Comparison of ENCODE assay signal across 20 cellular contexts in genomic region chr18:76994086-76994654, GRCh38.
"Had no signal": no experiment of that assay in that cellular context is flagged by ENCODE, and none has a peak within 500 bp of the region (broad histone marks: within the 10 kb centered on the region; RNA-seq: fewer than 3 reads in every experiment).

No MANE protein-coding gene starts in this region.

- ATAC-seq: activated CD4-positive, alpha-beta T cell treated with anti-CD3 and anti-CD28 coated beads for 36 hours; activated T-cell treated with anti-CD3 and anti-CD28 coated beads, Interleukin-2, amount 50 U/mL, for 4 hours; body of pancreas; lower lobe of right lung had no signal

- H3K27me3 Mint-ChIP-seq: activated CD4-positive, alpha-beta memory T cell treated with anti-CD3 and anti-CD28 coated beads for 36 hours; activated CD4-positive, alpha-beta T cell treated with anti-CD3 and anti-CD28 coated beads for 36 hours; type B pancreatic cell had no signal

- H3K27ac Mint-ChIP-seq: activated CD4-positive, alpha-beta memory T cell treated with anti-CD3 and anti-CD28 coated beads for 36 hours; activated CD4-positive, alpha-beta T cell treated with anti-CD3 and anti-CD28 coated beads for 36 hours; activated naive CD8-positive, alpha-beta T cell; mesothelial cell of epicardium; T-helper 1 cell treated with Interleukin-12 subunit alpha and Interleukin-12 subunit beta and Interleukin-4 antibody, amounts not matched to agents 30 μg/mL and 1 μg/mL, for 36 hours; type B pancreatic cell had no signal

- DNase-seq: activated CD4-positive, alpha-beta memory T cell treated with anti-CD3 and anti-CD28 coated beads for 36 hours; activated CD4-positive, alpha-beta T cell treated with anti-CD3 and anti-CD28 coated beads for 36 hours; activated gamma-delta T cell treated with Interleukin-2 at 50 U/mL for 16 hours; activated T-cell treated with anti-CD3 and anti-CD28 coated beads, Interleukin-2, amount 50 U/mL, for 4 hours; amygdala; caudate nucleus; cortex of kidney; effector CD4-positive, alpha-beta T cell; esophagus squamous epithelium; foreskin fibroblast; glutamatergic neuron; kidney glomerular epithelial cell; substantia nigra had no signal

- H3K9me3 ChIP-seq: body of pancreas, esophagus squamous epithelium, lower lobe of right lung, prostate gland had no signal

- H3K36me3 Mint-ChIP-seq: activated CD4-positive, alpha-beta memory T cell treated with anti-CD3 and anti-CD28 coated beads for 36 hours; activated naive CD8-positive, alpha-beta T cell; mesothelial cell of epicardium had no signal

- H3K4me3 Mint-ChIP-seq: activated CD4-positive, alpha-beta memory T cell treated with anti-CD3 and anti-CD28 coated beads for 36 hours; activated CD4-positive, alpha-beta T cell treated with anti-CD3 and anti-CD28 coated beads for 36 hours; activated naive CD8-positive, alpha-beta T cell; activated T-cell treated with anti-CD3 and anti-CD28 coated beads, Interleukin-2, amount 50 U/mL, for 4 hours; mesothelial cell of epicardium; T-helper 1 cell treated with Interleukin-12 subunit alpha and Interleukin-12 subunit beta and Interleukin-4 antibody, amounts not matched to agents 30 μg/mL and 1 μg/mL, for 36 hours; type B pancreatic cell had no signal

- H3K4me1 Mint-ChIP-seq: activated CD4-positive, alpha-beta T cell treated with anti-CD3 and anti-CD28 coated beads for 36 hours had no signal
